8 cellular contexts compared by ENCODE assay signal in the genomic region with DNA sequence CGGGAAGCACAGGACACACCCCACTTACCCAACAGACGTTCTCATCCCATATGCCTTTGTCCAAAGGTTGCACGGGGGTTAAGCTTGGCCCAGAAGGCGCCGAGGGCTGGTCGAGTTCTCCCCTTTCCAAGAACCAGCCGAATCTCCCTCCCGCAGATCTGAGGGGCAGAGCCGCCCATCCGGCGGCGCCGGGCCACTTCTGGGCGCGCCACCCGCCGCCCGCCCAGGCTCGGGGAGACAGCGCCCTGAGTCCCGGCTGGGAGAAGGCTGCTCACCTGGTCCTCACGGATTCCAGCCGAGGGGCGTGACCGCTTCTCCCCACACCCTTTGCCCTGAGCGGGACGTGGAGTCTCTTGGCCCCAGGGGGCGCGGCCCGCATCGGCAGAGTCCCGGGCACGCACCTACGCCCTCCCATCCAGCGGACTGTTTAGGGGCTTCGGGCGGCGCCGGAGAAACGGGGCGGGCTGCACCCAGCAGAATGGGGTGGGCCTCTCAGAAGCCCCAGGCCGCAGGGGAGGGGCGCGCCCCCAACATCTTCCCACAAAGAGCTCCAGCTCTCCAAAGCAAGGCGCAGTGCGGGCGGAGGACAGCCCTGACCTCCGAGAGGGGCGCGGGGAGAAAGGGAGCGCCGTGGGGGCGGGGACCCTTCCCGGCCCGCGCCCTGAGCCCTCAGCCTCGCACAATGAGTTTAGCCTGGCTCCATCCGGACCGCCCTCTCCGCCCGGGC. TPM values are rescaled to one million over a fixed set of nuclear protein-coding genes. Genes with fewer than 3 reads are reported as not detected.
DNase-seq lines count a peak whose midpoint lies in the region; ATAC-seq and TF ChIP-seq lines count a peak whose summit lies in the region.

No MANE protein-coding gene starts in this region.

- H3K4me1 ChIP-seq in Panc1 (ENCODE audit: control insufficient read depth, insufficient read depth, low read length) (peaks cover 14% of the 10 kb centered on the region), lower lobe of right lung (peaks cover 27% of the 10 kb centered on the region), tibial nerve (peaks cover 0 to 35% (median 11%) of the 10 kb centered on the region in 4 donors)

- H3K27me3 Mint-ChIP-seq in central memory CD8-positive, alpha-beta T cell = peaks cover 60% of the 10 kb centered on the region

- peak overlapping the region; percentile 47 to 50 for H3K4me3 ChIP-seq in Panc1 (ENCODE audit: low read depth in 2 of 2, low read length in 2 of 2)
- H3K4me3 ChIP-seq in lower lobe of right lung = peak overlapping the region; percentile 79
- peak overlapping the region; percentile 56 to 89 (median 68) for H3K4me3 ChIP-seq in tibial nerve

- no peak for TF ChIP-seq POLR2A in tibial nerve (IDR thresholded peaks at IDR 0.05)

- in situ Hi-C loops in Panc1 (cut with HindIII; ENCODE audit: low pct_unique_long_range_greater_than_20kb, low sequenced_read_pairs) = no loop called here

- peak; percentile 67 for ATAC-seq in Panc1
- peak; percentile 39 for ATAC-seq in central memory CD8-positive, alpha-beta T cell (replicated peaks; ENCODE audit: extremely low read depth, poor library complexity, severe bottlenecking)
- ATAC-seq in lower lobe of right lung = peak; percentile 74 to 82
- ATAC-seq in GM21381 (IDR thresholded peaks at IDR 0.05; ENCODE audit: unreplicated experiment) = no peak

- H3K27me3 ChIP-seq in Panc1 (ENCODE audit: control insufficient read depth, insufficient read depth, low read length) = peaks cover 32% of the 10 kb centered on the region
- no peaks in the 10 kb centered on the region for H3K27me3 ChIP-seq in lower lobe of right lung (ENCODE audit: low read depth)
- no peaks in the 10 kb centered on the region for H3K27me3 ChIP-seq in tibial nerve

- H3K36me3 Mint-ChIP-seq in central memory CD8-positive, alpha-beta T cell (ENCODE audit: insufficient read depth) = peaks cover 1% of the 10 kb centered on the region

- POLR2A ChIA-PET in Panc1 (lab: Charles Lee) = no interaction called here

- BruUV-seq in Panc1 (replicated peaks; lab: Mats Ljungman, UMichigan) = no TSS peak

- DNase-seq in activated naive CD4-positive, alpha-beta T cell treated with Interleukin-2 at 50 U/mL for 16 hours = peak; percentile 7
- no peak for DNase-seq in activated naive CD4-positive, alpha-beta T cell (lab: John Stamatoyannopoulos, UW)
- DNase-seq in Panc1 (ENCODE audit: low read depth, low spot score) (no peak), lower lobe of right lung (peak; percentile 55), tibial nerve (ENCODE audit: low spot score in 2 of 2) (no peak), kidney glomerular epithelial cell (lab: John Stamatoyannopoulos, UW) (no peak)
- DNase-seq in central memory CD8-positive, alpha-beta T cell (ENCODE audit: low spot score in 2 of 2) = no peak

- H3K9me3 Mint-ChIP-seq in central memory CD8-positive, alpha-beta T cell = no peaks in the 10 kb centered on the region

- TF ChIP-seq CTCF in Panc1 (IDR thresholded peaks at IDR 0.05) = no peak
- TF ChIP-seq CTCF in lower lobe of right lung (IDR thresholded peaks at IDR 0.05) = no peak
- no peak for TF ChIP-seq CTCF in tibial nerve (IDR thresholded peaks at IDR 0.05)

- WGBS in tibial nerve, 2 donors = 0 to 1% methylated on average over 36 to 37 of the region's 61 CpGs

- no peak overlapping the region for H3K27ac Mint-ChIP-seq in central memory CD8-positive, alpha-beta T cell (ENCODE audit: low read depth)

- H3K27ac ChIP-seq in Panc1 (ENCODE audit: low read length) (no peak overlapping the region), lower lobe of right lung (peak overlapping the region; percentile 50), tibial nerve (peak overlapping the region in 3 of 4 donors; percentile 18 to 90 (median 70))

- no peak for TF ChIP-seq EP300 in tibial nerve (IDR thresholded peaks at IDR 0.05)

- H3K9me3 ChIP-seq in Panc1 (ENCODE audit: control insufficient read depth, insufficient read depth, low read depth, low read length) (no peaks in the 10 kb centered on the region), lower lobe of right lung (no peaks in the 10 kb centered on the region), tibial nerve (no peaks in the 10 kb centered on the region)

- intact Hi-C loops in Panc1 (cut with micrococcal nuclease; ENCODE audit: unreplicated experiment) = no loop called here
- intact Hi-C loops in lower lobe of right lung (cut with DNase I) = no loop called here

- CTCF ChIA-PET in Panc1 (lab: Charles Lee) = no interaction called here

- H3K36me3 ChIP-seq in Panc1 (ENCODE audit: control insufficient read depth, insufficient read depth, low read length) (no peaks in the 10 kb centered on the region), lower lobe of right lung (no peaks in the 10 kb centered on the region), tibial nerve (no peaks in the 10 kb centered on the region)

- H3K4me1 Mint-ChIP-seq in central memory CD8-positive, alpha-beta T cell = peaks cover 16% of the 10 kb centered on the region

- peak overlapping the region; percentile 91 for H3K4me3 Mint-ChIP-seq in central memory CD8-positive, alpha-beta T cell

RNA-seq across cellular contexts. Expression of gene GPR161, which starts 0.6 kb away (rescaled TPM):
- total RNA-seq in Panc1 (2021; ENCODE audit: unreplicated experiment) (2.4 TPM), lower lobe of right lung (9.6 TPM), tibial nerve (1 to 10 TPM; 2.7 to 9.0 (median 6.6) TPM)
- polyA plus RNA-seq in Panc1 (2012; ENCODE audit: insufficient read length) = 2.2 TPM

RNA-seq across cellular contexts. Expression of gene TIPRL, which starts 42.6 kb away (rescaled TPM):
- total RNA-seq in Panc1 (2021; ENCODE audit: unreplicated experiment) (48.5 TPM), lower lobe of right lung (23.7 TPM), tibial nerve (10 to 100 TPM; 16.5 to 25.3 (median 20.6) TPM)
- 24.6 TPM for polyA plus RNA-seq in Panc1 (2012; ENCODE audit: insufficient read length)

Comparison
In these comparisons a context has a peak if more than half of its experiments do, and no peak if none do; other contexts are left out.
1. DNase-seq: peak in activated naive CD4-positive, alpha-beta T cell treated with Interleukin-2 at 50 U/mL for 16 hours (single experiment) and lower lobe of right lung (single experiment); none in activated naive CD4-positive, alpha-beta T cell (0 of 4), Panc1 (single experiment), central memory CD8-positive, alpha-beta T cell (0 of 2), tibial nerve (0 of 2) and kidney glomerular epithelial cell (single experiment).
2. Peak in every context shown above with its lines, with median percentiles within 50 percentile points of each other: H3K4me3 ChIP-seq.